Comparison of ENCODE assay signal across 10 cellular contexts in the genomic region with DNA sequence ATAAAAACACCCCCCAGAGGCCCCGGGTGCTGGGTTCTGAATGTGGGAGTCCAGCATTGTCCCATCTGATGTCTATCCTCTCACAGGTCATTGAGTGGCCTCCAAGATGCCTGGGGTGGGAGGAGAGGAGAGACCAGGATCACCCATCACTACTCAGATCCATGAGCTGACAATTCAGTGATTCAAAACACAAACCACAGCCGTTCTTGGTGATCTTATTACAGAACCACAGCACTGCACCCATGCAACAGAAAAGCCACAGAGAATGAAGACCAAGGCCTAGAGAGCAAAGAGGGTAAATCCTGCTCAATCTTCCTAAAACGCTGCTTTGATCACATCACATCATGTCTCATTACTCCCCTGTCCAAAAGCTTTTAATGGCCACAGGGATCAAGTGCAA. TPM values are rescaled to one million over a fixed set of nuclear protein-coding genes. Genes with fewer than 3 reads are reported as not detected.
DNase-seq lines count a peak whose midpoint lies in the region; TF ChIP-seq lines count a peak whose summit lies in the region.
"Had no signal": no experiment of that assay in that cellular context is flagged by ENCODE, and none has a peak within 500 bp of the region (broad histone marks: within the 10 kb centered on the region; RNA-seq: fewer than 3 reads in every experiment).

No MANE protein-coding gene starts in this region.

- peaks cover 44% of the 10 kb centered on the region for H3K36me3 ChIP-seq in WERI-Rb-1
- H3K36me3 ChIP-seq in tibial artery, result no peaks in the 10 kb centered on the region

- H3K27ac Mint-ChIP-seq in immature natural killer cell, result peak overlapping the region; percentile 76 to 95 (median 88)

- peak overlapping the region; percentile 58 to 85 (median 69) for H3K4me3 Mint-ChIP-seq in immature natural killer cell

- peaks cover 0 to 3% (median 2%) of the 10 kb centered on the region in 3 donors for H3K27me3 Mint-ChIP-seq in immature natural killer cell (ENCODE audit: low read depth in 3 of 3)

- H3K36me3 Mint-ChIP-seq in immature natural killer cell, result no peaks in the 10 kb centered on the region

- peak; percentile 24 for DNase-seq in stimulated activated CD4-positive, alpha-beta T cell treated with anti-CD3 and anti-CD28 coated beads, Interleukin-4, amount 100 ng/mL, for 24 hours
- no peak for DNase-seq in stimulated activated CD4-positive, alpha-beta T cell treated with anti-CD3 and anti-CD28 coated beads, Interleukin-12 subunit alpha, Interleukin-12 subunit beta, amount 100 ng/mL, for 4 hours
- DNase-seq in WERI-Rb-1, result peak; percentile 41
- DNase-seq in immature natural killer cell, result peak in 1 of 3 donors; percentile 25
- no peak for DNase-seq in effector CD8-positive, alpha-beta T cell (lab: John Stamatoyannopoulos, UW)
- DNase-seq in tibial artery, result no peak
- no peak for DNase-seq in posterior cingulate gyrus
- DNase-seq in NCI-H1436 (lab: John Stamatoyannopoulos, UW), result no peak
- DNase-seq: cortex of kidney, small intestine had no signal

- H3K27ac ChIP-seq in WERI-Rb-1, result peak overlapping the region; percentile 72
- H3K27ac ChIP-seq in tibial artery, result no peak overlapping the region

- TF ChIP-seq CTCF in WERI-Rb-1 (IDR thresholded peaks at IDR 0.05; ENCODE audit: low read depth, low read length), result no peak
- TF ChIP-seq CTCF in tibial artery (IDR thresholded peaks at IDR 0.05), result no peak

- H3K4me3 ChIP-seq in WERI-Rb-1 (ENCODE audit: low read depth, low read length) (no peak overlapping the region), tibial artery (no peak overlapping the region)

- H3K4me1 ChIP-seq in tibial artery, result peaks cover 0 to 70% (median 37%) of the 10 kb centered on the region in 4 donors

- H3K9me3 Mint-ChIP-seq in immature natural killer cell, result no peaks in the 10 kb centered on the region

- H3K27me3 ChIP-seq in WERI-Rb-1 (ENCODE audit: insufficient read depth, low read depth, severe bottlenecking) (no peaks in the 10 kb centered on the region), tibial artery (no peaks in the 10 kb centered on the region)

- intact Hi-C loops in tibial artery (cut with DNase I; ENCODE audit: low total_unique reads) (no loop called here), posterior cingulate gyrus (cut with DNase I) (no loop called here)

- H3K4me1 Mint-ChIP-seq in immature natural killer cell, result peaks cover 98 to 99% of the 10 kb centered on the region in 2 donors

- H3K9me3 ChIP-seq in WERI-Rb-1 (ENCODE audit: severe bottlenecking) (no peaks in the 10 kb centered on the region), tibial artery (no peaks in the 10 kb centered on the region)

RNA-seq across cellular contexts. Expression of a gene that starts 23.5 kb away (rescaled TPM):
- polyA plus RNA-seq in immature natural killer cell, result 100 to 1,000 TPM in 1 of 3 donors, 10 to 100 TPM in 2; 76.3 to 147 (median 85.2) TPM

Comparison
In these comparisons a context has a peak if more than half of its experiments do, and no peak if none do; other contexts are left out.
1. DNase-seq: peak in stimulated activated CD4-positive, alpha-beta T cell treated with anti-CD3 and anti-CD28 coated beads, Interleukin-4, amount 100 ng/mL, for 24 hours (single experiment) and WERI-Rb-1 (single experiment); none in stimulated activated CD4-positive, alpha-beta T cell treated with anti-CD3 and anti-CD28 coated beads, Interleukin-12 subunit alpha, Interleukin-12 subunit beta, amount 100 ng/mL, for 4 hours (single experiment), effector CD8-positive, alpha-beta T cell (single experiment), tibial artery (0 of 2), posterior cingulate gyrus (0 of 10) and NCI-H1436 (single experiment).